8 cellular contexts compared by ENCODE assay signal in the genomic region with DNA sequence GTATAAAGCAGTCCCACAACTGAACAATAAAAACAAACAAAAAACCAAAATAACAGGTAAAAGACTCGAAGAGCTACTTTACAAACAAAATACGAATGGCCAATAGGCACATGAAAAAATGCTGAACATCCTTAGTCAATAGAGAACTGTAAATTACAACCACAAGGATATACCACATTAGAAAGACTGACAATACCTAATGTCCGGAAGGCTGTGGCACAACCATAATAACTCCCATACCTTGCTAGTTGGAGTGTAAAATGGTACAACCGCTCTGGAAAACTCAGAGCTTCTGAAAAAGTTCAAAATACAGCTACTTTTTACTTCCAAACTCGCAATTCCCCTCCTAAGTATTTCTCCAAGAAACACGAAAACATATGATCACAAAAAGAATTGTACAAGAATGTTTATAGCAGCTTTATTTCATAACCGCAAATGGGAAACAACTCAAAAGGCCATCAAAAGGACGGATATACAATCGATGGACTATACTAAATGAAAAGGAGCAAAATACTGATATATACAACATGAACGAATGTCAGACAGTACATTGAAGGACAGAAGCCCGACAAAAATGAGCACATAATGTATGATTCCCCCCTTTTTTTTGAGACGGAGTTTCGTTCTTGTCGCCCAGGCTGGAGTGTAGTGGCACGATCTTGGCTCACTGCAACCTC. TPM values are rescaled to one million over a fixed set of nuclear protein-coding genes. Genes with fewer than 3 reads are reported as not detected.
A peak's percentile ranks its signal among the peaks of the same experiment; 100 is the strongest.
DNase-seq lines count a peak whose midpoint lies in the region; ATAC-seq and TF ChIP-seq lines count a peak whose summit lies in the region.

No MANE protein-coding gene starts in this region.

- no peak for TF ChIP-seq CTCF in AG10803 (conservative IDR thresholded peaks at IDR 0.05; ENCODE audit: low read length)
- TF ChIP-seq CTCF in colonic mucosa (IDR thresholded peaks at IDR 0.05): no peak
- TF ChIP-seq CTCF in natural killer cell (IDR thresholded peaks at IDR 0.05): no peak

- no peak for DNase-seq in AG10803 (ENCODE audit: low read depth)
- no peak for DNase-seq in MG63
- no peak for DNase-seq in colonic mucosa
- no peak for DNase-seq in natural killer cell
- no peak for DNase-seq in DMS 273 treated with DMSO at 0.1 percent for 48 hours (lab: John Stamatoyannopoulos, UW)
- DNase-seq in stimulated activated naive CD4-positive, alpha-beta T cell treated with Interleukin-2 at 50 U/mL for 16 hours (lab: John Stamatoyannopoulos, UW): no peak

- H3K27ac ChIP-seq in colonic mucosa: peak overlapping the region; percentile 97

- H3K4me3 Mint-ChIP-seq in natural killer cell: peak overlapping the region; percentile 92

- intact Hi-C loops in colonic mucosa (cut with DNase I): loop anchor here (5.0 kb wide), 1 partner anchor 53 kb away; a partner anchor contains a TSS
- intact Hi-C loops in natural killer cell (cut with micrococcal nuclease): loop anchor here (5.0 to 10.0 kb wide), 7 partner anchors 157 to 670 kb away; a partner anchor contains a TSS

- peak overlapping the region; percentile 96 to 100 for H3K27ac Mint-ChIP-seq in natural killer cell

- H3K4me1 Mint-ChIP-seq in natural killer cell: peaks cover 34 to 37% of the 10 kb centered on the region in 2 donors

- H3K36me3 ChIP-seq in MG63: peaks cover 35% of the 10 kb centered on the region
- no peaks in the 10 kb centered on the region for H3K36me3 ChIP-seq in colonic mucosa

- H3K27me3 Mint-ChIP-seq in natural killer cell (ENCODE audit: low read depth in 2 of 2): no peaks in the 10 kb centered on the region

- H3K9ac ChIP-seq in colonic mucosa (ENCODE audit: low read depth in 2 of 2, low read length in 2 of 2): peak overlapping the region; percentile 71 to 100

- peaks cover 11% of the 10 kb centered on the region for H3K4me1 ChIP-seq in colonic mucosa

- H3K4me3 ChIP-seq in AG10803 (ENCODE audit: low read length) (peak overlapping the region; percentile 99), MG63 (peak overlapping the region; percentile 91), colonic mucosa (peak overlapping the region; percentile 76)

- ATAC-seq in natural killer cell: no peak
- ATAC-seq in HG03025 (IDR thresholded peaks at IDR 0.05; ENCODE audit: low FRiP score, unreplicated experiment): no peak
- ATAC-seq in GM21619 (IDR thresholded peaks at IDR 0.05; ENCODE audit: unreplicated experiment): no peak

- H3K36me3 Mint-ChIP-seq in natural killer cell: no peaks in the 10 kb centered on the region

- no peaks in the 10 kb centered on the region for H3K9me3 Mint-ChIP-seq in natural killer cell

- H3K9me3 ChIP-seq in MG63 (no peaks in the 10 kb centered on the region), colonic mucosa (no peaks in the 10 kb centered on the region)

- H3K27me3 ChIP-seq in MG63: no peaks in the 10 kb centered on the region
- no peaks in the 10 kb centered on the region for H3K27me3 ChIP-seq in colonic mucosa

RNA-seq across cellular contexts. Expression of a gene that starts 2.3 kb away (rescaled TPM):
- 2.8 and 12.2 TPM in 2 replicates for total RNA-seq in MG63 (2014; rRNA removed; shearing (Covaris generic); ENCODE audit: low replicate concordance)
- total RNA-seq in colonic mucosa (10 to 100 TPM; 64.3 to 90.0 TPM), natural killer cell (10 to 100 TPM; 56.5 to 65.5 (median 62.0) TPM)

RNA-seq across cellular contexts. Expression of a gene that starts 3.3 kb away (rescaled TPM):
- total RNA-seq in MG63 (2014; rRNA removed; shearing (Covaris generic); ENCODE audit: low replicate concordance): 13.4 and 25.9 TPM in 2 replicates
- total RNA-seq in colonic mucosa (10 to 100 TPM in 1 of 2 donors, 1 to 10 TPM in 1; 6.0 to 22.6 TPM), natural killer cell (10 to 100 TPM in 2 of 3 donors, 1 to 10 TPM in 1; 9.9 to 12.8 (median 12.0) TPM)

RNA-seq across cellular contexts. Expression of a gene that starts 20.0 kb away (rescaled TPM):
- total RNA-seq in MG63 (2014; rRNA removed; shearing (Covaris generic); ENCODE audit: low replicate concordance): 0.53 TPM in 1 of 2 replicates, not detected in the other
- under 1 TPM; 0.42 to 0.82 TPM for total RNA-seq in colonic mucosa
- not detected for total RNA-seq in natural killer cell

RNA-seq across cellular contexts. Expression of a gene that starts 32.5 kb away (rescaled TPM):
- not detected in 2 replicates for total RNA-seq in MG63 (2014; rRNA removed; shearing (Covaris generic); ENCODE audit: low replicate concordance)
- total RNA-seq in colonic mucosa (under 1 TPM; 0.32 to 0.62 TPM), natural killer cell (under 1 TPM in 2 of 3 donors, not detected in 1; 0.05 to 0.07 TPM)

RNA-seq across cellular contexts. Expression of a gene that starts 34.3 kb away (rescaled TPM):
- total RNA-seq in MG63 (2014; rRNA removed; shearing (Covaris generic); ENCODE audit: low replicate concordance): not detected in 2 replicates
- 1 to 10 TPM in 1 of 2 donors, under 1 TPM in 1; 0.54 to 1.4 TPM for total RNA-seq in colonic mucosa
- under 1 TPM in 2 of 3 donors, not detected in 1; 0.18 to 0.19 TPM for total RNA-seq in natural killer cell
